Comparison of ENCODE assay signal across 2 cellular contexts in the genomic region with DNA sequence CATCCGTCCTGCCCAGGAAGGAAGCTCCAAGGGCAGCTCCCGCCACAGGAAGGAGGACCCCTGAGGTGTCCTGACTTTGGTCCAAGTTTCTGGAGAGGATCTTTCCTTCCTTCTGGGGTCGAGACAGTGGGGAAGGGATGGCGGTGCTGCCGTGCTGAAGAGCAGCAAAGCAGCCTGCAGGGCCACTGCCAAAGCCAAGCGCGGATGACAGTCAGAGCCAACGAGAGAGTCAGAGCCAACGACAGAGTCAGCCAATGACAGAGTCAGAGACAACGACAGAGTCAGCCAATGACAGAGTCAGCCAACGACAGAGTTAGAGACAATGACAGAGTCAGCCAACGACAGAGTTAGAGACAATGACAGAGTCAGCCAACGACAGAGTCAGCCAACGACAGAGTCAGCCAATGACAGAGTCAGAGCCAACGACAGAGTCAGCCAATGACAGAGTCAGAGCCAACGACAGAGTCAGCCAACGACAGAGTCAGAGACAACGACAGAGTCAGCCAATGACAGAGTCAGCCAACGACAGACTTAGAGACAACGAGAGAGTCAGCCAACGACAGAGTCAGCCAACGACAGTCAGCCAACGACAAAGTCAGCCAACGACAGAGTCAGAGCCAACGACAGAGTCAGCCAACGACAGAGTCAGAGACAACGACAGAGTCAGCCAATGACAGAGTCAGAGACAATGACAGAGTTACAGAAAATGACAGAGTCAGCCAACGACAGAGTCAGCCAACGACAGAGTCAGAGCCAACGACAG. TPM values are rescaled to one million over a fixed set of nuclear protein-coding genes. Genes with fewer than 3 reads are reported as not detected.
"Had no signal": no experiment of that assay in that cellular context is flagged by ENCODE, and none has a peak within 500 bp of the region (broad histone marks: within the 10 kb centered on the region; RNA-seq: fewer than 3 reads in every experiment).

No MANE protein-coding gene starts in this region.

RNA-seq across cellular contexts. Expression of a gene that starts 23.1 kb away (rescaled TPM):
- total RNA-seq: HT1080 had no signal

RNA-seq across cellular contexts. Expression of a gene that starts 33.8 kb away (rescaled TPM):
- total RNA-seq: HT1080, M059J had no signal
